ENCODE assay signal across 1 cellular context in genomic region chr1:23800396-23801337, GRCh38.
TF ChIP-seq lines count a peak whose summit lies in the region.

Gene GALE (minus strand): TSS chr1:23800754. CDS start chr1:23799007, 1,747 bp downstream.

TF ChIP-seq in HepG2, 621 proteins besides CTCF, POLR2A, EP300 and RAD21 (continued from another document and continues in another):
- TF ChIP-seq ZHX1 (CRISPR knock-in tag; IDR thresholded peaks at IDR 0.05; ENCODE audit: low read depth) (no peak), SATB2 (CRISPR knock-in tag; IDR thresholded peaks at IDR 0.05) (no peak), ETV6 (CRISPR knock-in tag; conservative IDR thresholded peaks at IDR 0.05) (no peak), MXD3 (CRISPR knock-in tag; IDR thresholded peaks at IDR 0.05) (no peak), THRA (CRISPR knock-in tag; IDR thresholded peaks at IDR 0.05; ENCODE audit: borderline replicate concordance) (peak; percentile 49), ZFP82 (CRISPR knock-in tag; IDR thresholded peaks at IDR 0.05; ENCODE audit: borderline replicate concordance) (peak; percentile 73; the same call in 1 of the 2 replicates), ZKSCAN1 (IDR thresholded peaks at IDR 0.05; ENCODE audit: low read length) (no peak), IKZF1 (IDR thresholded peaks at IDR 0.05) (no peak), ZSCAN29 (CRISPR knock-in tag; conservative IDR thresholded peaks at IDR 0.05) (peak; percentile 14; the same call in 1 of the 2 replicates), ZNF18 (CRISPR knock-in tag; IDR thresholded peaks at IDR 0.05; ENCODE audit: insufficient replicate concordance) (no peak), HOMEZ (CRISPR knock-in tag; IDR thresholded peaks at IDR 0.05; ENCODE audit: low read depth) (0 out of 2 replicates have a peak, but pooled peaks have one; percentile 28), AKAP8 (CRISPR knock-in tag; IDR thresholded peaks at IDR 0.05) (peak; percentile 94), ZNF549 (CRISPR knock-in tag; IDR thresholded peaks at IDR 0.05) (no peak), ZBTB40 (IDR thresholded peaks at IDR 0.05) (no peak), ZBTB40 (CRISPR knock-in tag; IDR thresholded peaks at IDR 0.05) (peak; percentile 49; the same call in 1 of the 2 replicates), ZNF530 (CRISPR knock-in tag; IDR thresholded peaks at IDR 0.05; ENCODE audit: low read depth) (no peak), SP4 (CRISPR knock-in tag; IDR thresholded peaks at IDR 0.05) (peak; percentile 94), ZNF589 (CRISPR knock-in tag; conservative IDR thresholded peaks at IDR 0.05) (peak; percentile 18), FOXJ3 (CRISPR knock-in tag; IDR thresholded peaks at IDR 0.05; ENCODE audit: borderline replicate concordance) (no peak), ARID4A (CRISPR knock-in tag; IDR thresholded peaks at IDR 0.05; ENCODE audit: borderline replicate concordance) (peak; percentile 89; the same call in 1 of the 2 replicates), ZSCAN20 (CRISPR knock-in tag; IDR thresholded peaks at IDR 0.05; ENCODE audit: borderline replicate concordance) (no peak), JDP2 (CRISPR knock-in tag; IDR thresholded peaks at IDR 0.05; ENCODE audit: borderline replicate concordance) (no peak), E2F5 (CRISPR knock-in tag; conservative IDR thresholded peaks at IDR 0.05) (peak; percentile 16; the same call in 1 of the 2 replicates), RELA (CRISPR knock-in tag; IDR thresholded peaks at IDR 0.05) (no peak), NAIF1 (CRISPR knock-in tag; IDR thresholded peaks at IDR 0.05; ENCODE audit: borderline replicate concordance) (peak; percentile 93), ZNF839 (CRISPR knock-in tag; IDR thresholded peaks at IDR 0.05; ENCODE audit: borderline replicate concordance) (no peak), ZNF777 (CRISPR knock-in tag; IDR thresholded peaks at IDR 0.05) (no peak; the same call in none of the 2 replicates), GATAD1 (CRISPR knock-in tag; IDR thresholded peaks at IDR 0.05) (peak; percentile 88)
- TF ChIP-seq, protein P1, sequence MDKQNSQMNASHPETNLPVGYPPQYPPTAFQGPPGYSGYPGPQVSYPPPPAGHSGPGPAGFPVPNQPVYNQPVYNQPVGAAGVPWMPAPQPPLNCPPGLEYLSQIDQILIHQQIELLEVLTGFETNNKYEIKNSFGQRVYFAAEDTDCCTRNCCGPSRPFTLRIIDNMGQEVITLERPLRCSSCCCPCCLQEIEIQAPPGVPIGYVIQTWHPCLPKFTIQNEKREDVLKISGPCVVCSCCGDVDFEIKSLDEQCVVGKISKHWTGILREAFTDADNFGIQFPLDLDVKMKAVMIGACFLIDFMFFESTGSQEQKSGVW (CRISPR knock-in tag; IDR thresholded peaks at IDR 0.05; ENCODE audit: borderline replicate concordance): no peak
- TF ChIP-seq, protein P2, sequence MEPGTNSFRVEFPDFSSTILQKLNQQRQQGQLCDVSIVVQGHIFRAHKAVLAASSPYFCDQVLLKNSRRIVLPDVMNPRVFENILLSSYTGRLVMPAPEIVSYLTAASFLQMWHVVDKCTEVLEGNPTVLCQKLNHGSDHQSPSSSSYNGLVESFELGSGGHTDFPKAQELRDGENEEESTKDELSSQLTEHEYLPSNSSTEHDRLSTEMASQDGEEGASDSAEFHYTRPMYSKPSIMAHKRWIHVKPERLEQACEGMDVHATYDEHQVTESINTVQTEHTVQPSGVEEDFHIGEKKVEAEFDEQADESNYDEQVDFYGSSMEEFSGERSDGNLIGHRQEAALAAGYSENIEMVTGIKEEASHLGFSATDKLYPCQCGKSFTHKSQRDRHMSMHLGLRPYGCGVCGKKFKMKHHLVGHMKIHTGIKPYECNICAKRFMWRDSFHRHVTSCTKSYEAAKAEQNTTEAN (CRISPR knock-in tag; conservative IDR thresholded peaks at IDR 0.05): no peak
